ENCODE assay signal across 30 cellular contexts in genomic region chr18:68969027-68969426, GRCh38.
"Had no signal": no experiment of that assay in that cellular context is flagged by ENCODE, and none has a peak within 500 bp of the region (broad histone marks: within the 10 kb centered on the region; RNA-seq: fewer than 3 reads in every experiment).

No MANE protein-coding gene starts in this region.

- H3K9me3 ChIP-seq: left lung, lower lobe of right lung, pancreas, prostate gland, suprapubic skin, thoracic aorta, tibial artery, uterus had no signal

- H3K9me3 Mint-ChIP-seq: naive thymus-derived CD8-positive, alpha-beta T cell; nephron; neural crest cell; stimulated activated naive CD8-positive, alpha-beta T cell treated with anti-CD3 and anti-CD28 coated beads, Interleukin-15, Interleukin-2, amounts not matched to agents 100 ng/mL and 50 ng/mL, for 24 hours had no signal

- H3K27ac Mint-ChIP-seq: immature natural killer cell; naive thymus-derived CD8-positive, alpha-beta T cell; nephron; stimulated activated naive CD8-positive, alpha-beta T cell treated with anti-CD3 and anti-CD28 coated beads, Interleukin-15, Interleukin-2, amounts not matched to agents 100 ng/mL and 50 ng/mL, for 24 hours had no signal

- H3K36me3 ChIP-seq: left lung, lower lobe of right lung, pancreas, prostate gland, suprapubic skin, thoracic aorta, tibial artery, uterus had no signal

- H3K27me3 ChIP-seq: hepatocyte, left lung, pancreas, suprapubic skin, tibial artery, uterus had no signal

- H3K4me3 ChIP-seq: hepatocyte, left lung, lower lobe of right lung, pancreas, prostate gland, skin epidermis, suprapubic skin, thoracic aorta, tibial artery, uterus had no signal

- H3K4me1 Mint-ChIP-seq: immature natural killer cell; naive thymus-derived CD8-positive, alpha-beta T cell; nephron; neural crest cell had no signal

- ATAC-seq: left colon; left lung; lower lobe of right lung; naive thymus-derived CD8-positive, alpha-beta T cell; pancreas; right cardiac atrium; sciatic nerve had no signal

- DNase-seq: immature natural killer cell; kidney; left colon; lower lobe of right lung; mammary epithelial cell; mesenchymal stem cell; naive thymus-derived CD8-positive, alpha-beta T cell; nucleus accumbens; pancreas; posterior cingulate gyrus; retina; right cardiac atrium; stimulated activated CD4-positive, alpha-beta T cell treated with anti-CD3 and anti-CD28 coated beads, Interleukin-12 subunit alpha, Interleukin-12 subunit beta, amount 100 ng/mL, for 4 hours; stimulated activated CD4-positive, alpha-beta T cell treated with anti-CD3 and anti-CD28 coated beads, Interleukin-15, amount 100 ng/mL, for 24 hours; stimulated activated CD4-positive, alpha-beta T cell treated with anti-CD3 and anti-CD28 coated beads, Interleukin-2, amount 100 ng/mL, for 24 hours; stimulated activated CD4-positive, alpha-beta T cell treated with anti-CD3 and anti-CD28 coated beads, Interleukin-4, amount 100 ng/mL, for 1 hour; stimulated activated naive CD4-positive, alpha-beta T cell; tibial artery; trophoblast cell; uterus had no signal

- H3K4me1 ChIP-seq: left lung, lower lobe of right lung, pancreas, prostate gland, suprapubic skin, tibial artery, uterus had no signal

- H3K27me3 Mint-ChIP-seq: naive thymus-derived CD8-positive, alpha-beta T cell; stimulated activated naive CD8-positive, alpha-beta T cell treated with anti-CD3 and anti-CD28 coated beads, Interleukin-15, Interleukin-2, amounts not matched to agents 100 ng/mL and 50 ng/mL, for 24 hours had no signal

- H3K4me3 Mint-ChIP-seq: immature natural killer cell; naive thymus-derived CD8-positive, alpha-beta T cell; nephron; neural crest cell; stimulated activated naive CD8-positive, alpha-beta T cell treated with anti-CD3 and anti-CD28 coated beads, Interleukin-15, Interleukin-2, amounts not matched to agents 100 ng/mL and 50 ng/mL, for 24 hours had no signal

- H3K36me3 Mint-ChIP-seq: immature natural killer cell; naive thymus-derived CD8-positive, alpha-beta T cell had no signal

- H3K27ac ChIP-seq: hepatocyte, left lung, lower lobe of right lung, pancreas, prostate gland, skin epidermis, suprapubic skin, thoracic aorta, tibial artery, uterus had no signal
